ENCODE assay signal across 9 cellular contexts in genomic region chr11:31340903-31341572, GRCh38. TPM values are rescaled to one million over a fixed set of nuclear protein-coding genes. Genes with fewer than 3 reads are reported as not detected.
DNase-seq lines count a peak whose midpoint lies in the region; ATAC-seq and TF ChIP-seq lines count a peak whose summit lies in the region.
"Had no signal": no experiment of that assay in that cellular context is flagged by ENCODE, and none has a peak within 500 bp of the region (broad histone marks: within the 10 kb centered on the region; RNA-seq: fewer than 3 reads in every experiment).

No MANE protein-coding gene starts in this region.

- intact Hi-C loops in thyroid gland (cut with DNase I), result no loop called here
- intact Hi-C loops in spleen (cut with DNase I; ENCODE audit: low total_unique reads), result no loop called here
- intact Hi-C loops in posterior cingulate gyrus (cut with DNase I), result no loop called here

- H3K27me3 ChIP-seq in thyroid gland (no peaks in the 10 kb centered on the region), spleen (replicated peaks in 1 of 7) (peaks cover 0 to 12% (median 0%) of the 10 kb centered on the region in 7 donors)

- H3K9me3 ChIP-seq in thyroid gland, result no peaks in the 10 kb centered on the region
- H3K9me3 ChIP-seq in spleen, result no peaks in the 10 kb centered on the region

- H3K4me3 ChIP-seq in thyroid gland (replicated peaks in 1 of 3), result no peak overlapping the region
- H3K4me3 ChIP-seq in spleen, result no peak overlapping the region
- H3K4me3 ChIP-seq: lung had no signal

- H3K27ac ChIP-seq in thyroid gland (no peak overlapping the region), spleen (no peak overlapping the region)

- 89 to 91% methylated on average over 5 of the region's 5 CpGs for WGBS in thyroid gland, 2 donors
- WGBS in spleen, 5 donors, result 81 to 91% (median 87%) methylated on average over 5 of the region's 5 CpGs

- peak in 1 of 6 experiments; percentile 29 for TF ChIP-seq CTCF in thyroid gland (IDR thresholded peaks at IDR 0.05)
- TF ChIP-seq CTCF in spleen (IDR thresholded peaks at IDR 0.05 in 8 of 11, conservative IDR thresholded peaks at IDR 0.05 in 3 of 11), result peak in 4 of 11 experiments; percentile 22 to 48 (median 36)

- ATAC-seq in HG02678 (IDR thresholded peaks at IDR 0.05; ENCODE audit: unreplicated experiment), result peak; percentile 50

- TF ChIP-seq POLR2A in thyroid gland (IDR thresholded peaks at IDR 0.05) (no peak), spleen (IDR thresholded peaks at IDR 0.05) (no peak)

- H3K36me3 ChIP-seq in thyroid gland (no peaks in the 10 kb centered on the region), spleen (no peaks in the 10 kb centered on the region)

- DNase-seq in ELF-1 (ENCODE audit: low read depth, low spot score), result peak; percentile 49
- DNase-seq in SK-MEL-5 (ENCODE audit: low read depth, low spot score), result peak; percentile 67
- peak; percentile 16 for DNase-seq in foreskin melanocyte
- no peak for DNase-seq in thyroid gland
- DNase-seq in spleen, result no peak
- DNase-seq in hippocampal formation (lab: John Stamatoyannopoulos, UW), result no peak
- no peak for DNase-seq in posterior cingulate gyrus

- H3K4me1 ChIP-seq in thyroid gland, result no peaks in the 10 kb centered on the region
- H3K4me1 ChIP-seq in spleen, result no peaks in the 10 kb centered on the region

- in situ Hi-C loops in SK-MEL-5 (cut with HindIII; ENCODE audit: low pct_unique_long_range_greater_than_20kb, low sequenced_read_pairs), result no loop called here

RNA-seq across cellular contexts. Expression of gene DCDC1, which starts 28.5 kb away (rescaled TPM):
- total RNA-seq in SK-MEL-5 (2014; rRNA removed; shearing (Covaris generic)), result 0.11 TPM in 1 of 2 replicates, not detected in the other
- not detected in 2 replicates for polyA plus RNA-seq in SK-MEL-5 (2015; cell fraction: cytosol; rRNA removed)
- polyA plus RNA-seq in SK-MEL-5 (2015; cell fraction: nucleus; rRNA removed), result 0.14 TPM in 1 of 2 replicates, not detected in the other
- total RNA-seq in thyroid gland (10 to 100 TPM in 2 of 4 donors, 1 to 10 TPM in 2; 4.4 to 17.2 (median 9.9) TPM), spleen (under 1 TPM in 3 of 7 donors, not detected in 4; 0.23 to 0.88 (median 0.26) TPM)
- polyA plus RNA-seq in spleen, result under 1 TPM in 1 of 3 donors, not detected in 2; 0.03 TPM

RNA-seq across cellular contexts. Expression of gene DNAJC24, which starts 28.6 kb away (rescaled TPM):
- total RNA-seq in SK-MEL-5 (2014; rRNA removed; shearing (Covaris generic)), result 19.4 and 20.5 TPM in 2 replicates
- polyA plus RNA-seq in SK-MEL-5 (2015; cell fraction: cytosol; rRNA removed), result 10.5 and 12.9 TPM in 2 replicates
- polyA plus RNA-seq in SK-MEL-5 (2015; cell fraction: nucleus; rRNA removed), result 105 and 135 TPM in 2 replicates
- 10 to 100 TPM; 15.4 to 22.1 (median 19.0) TPM for total RNA-seq in thyroid gland
- 10 to 100 TPM; 15.2 to 24.5 (median 18.4) TPM for total RNA-seq in spleen
- polyA plus RNA-seq in spleen, result 1 to 10 TPM; 3.0 to 7.5 (median 4.2) TPM

Comparison
In these comparisons a context has a peak if more than half of its experiments do, and no peak if none do; other contexts are left out.
1. DNase-seq: peak in ELF-1 (single experiment), SK-MEL-5 (single experiment) and foreskin melanocyte (single experiment); none in thyroid gland (0 of 2), spleen (single experiment), hippocampal formation (0 of 2) and posterior cingulate gyrus (0 of 10).